ENCODE assay signal across 8 cellular contexts in genomic region chr1:66929289-66929688, GRCh38. TPM values are rescaled to one million over a fixed set of nuclear protein-coding genes. Genes with fewer than 3 reads are reported as not detected.
DNase-seq lines count a peak whose midpoint lies in the region; ATAC-seq and TF ChIP-seq lines count a peak whose summit lies in the region.

No MANE protein-coding gene starts in this region.

- in situ Hi-C loops in astrocyte of the cerebellum (cut with HindIII; ENCODE audit: low sequenced_read_pairs): no loop called here

- no peaks in the 10 kb centered on the region for H3K9me3 Mint-ChIP-seq in memory B cell

- intact Hi-C loops in heart right ventricle (cut with DNase I) (loop anchor here in 5 of 10 donors (5.0 to 10.0 kb wide), 4 partner anchors 123 to 174 kb away; partner anchors contain the start of genes SLC35D1 (in 3 of the 5) and DYNLT5 (in 1 of the 5)), Right ventricle myocardium inferior (cut with DNase I) (loop anchor here (5.0 to 10.0 kb wide), 4 partner anchors 123 to 506 kb away; partner anchors contain the start of genes SERBP1 and SLC35D1), vagina (cut with DNase I) (no loop called here)

- WGBS in heart right ventricle, 2 donors: 31 to 44% methylated on average over 2 of the region's 2 CpGs

- ATAC-seq in heart right ventricle (no peak), Right ventricle myocardium inferior (no peak), memory B cell (ENCODE audit: low read depth) (no peak), GM18868 (IDR thresholded peaks at IDR 0.05; ENCODE audit: unreplicated experiment) (no peak)

- no peaks in the 10 kb centered on the region for H3K27me3 ChIP-seq in heart right ventricle
- H3K27me3 ChIP-seq in vagina: no peaks in the 10 kb centered on the region

- no peaks in the 10 kb centered on the region for H3K9me3 ChIP-seq in heart right ventricle
- H3K9me3 ChIP-seq in vagina: no peaks in the 10 kb centered on the region

- H3K36me3 ChIP-seq in heart right ventricle: peaks cover 0 to 17% (median 0%) of the 10 kb centered on the region in 9 donors
- no peaks in the 10 kb centered on the region for H3K36me3 ChIP-seq in vagina

- TF ChIP-seq POLR2A in vagina (IDR thresholded peaks at IDR 0.05): no peak

- TF ChIP-seq CTCF in heart right ventricle (IDR thresholded peaks at IDR 0.05): no peak
- no peak for TF ChIP-seq CTCF in astrocyte of the cerebellum (IDR thresholded peaks at IDR 0.05; ENCODE audit: low read depth, low read length, missing control alignments)
- TF ChIP-seq CTCF in vagina (IDR thresholded peaks at IDR 0.05): no peak

- H3K4me1 Mint-ChIP-seq in memory B cell: peaks cover 21% of the 10 kb centered on the region

- H3K27ac Mint-ChIP-seq in memory B cell: peak overlapping the region; percentile 89

- H3K27ac ChIP-seq in heart right ventricle (peak overlapping the region in 9 of 10 donors; percentile 91 to 98 (median 95)), vagina (peak overlapping the region; percentile 97)

- peak overlapping the region; percentile 57 to 86 (median 77) for H3K4me3 ChIP-seq in heart right ventricle
- H3K4me3 ChIP-seq in astrocyte of the cerebellum (ENCODE audit: low read depth, low read length): peak overlapping the region; percentile 72
- H3K4me3 ChIP-seq in vagina: peak overlapping the region; percentile 91 to 94

- peaks cover 3 to 69% (median 55%) of the 10 kb centered on the region in 9 donors for H3K4me1 ChIP-seq in heart right ventricle
- peaks cover 49% of the 10 kb centered on the region for H3K4me1 ChIP-seq in vagina

- H3K36me3 Mint-ChIP-seq in memory B cell: no peaks in the 10 kb centered on the region

- H3K27me3 Mint-ChIP-seq in memory B cell: no peaks in the 10 kb centered on the region

- peak overlapping the region; percentile 93 for H3K4me3 Mint-ChIP-seq in memory B cell

- DNase-seq in heart right ventricle: no peak
- no peak for DNase-seq in Right ventricle myocardium inferior (ENCODE audit: missing footprints)
- DNase-seq in astrocyte of the cerebellum (ENCODE audit: low read depth): no peak
- DNase-seq in memory B cell (ENCODE audit: low spot score in 2 of 2): no peak
- no peak for DNase-seq in vagina (ENCODE audit: extremely low spot score in 2 of 2)
- DNase-seq in medulla oblongata (ENCODE audit: extremely low spot score): no peak
- DNase-seq in iPS-NIHi7 (ENCODE audit: extremely low spot score): no peak

RNA-seq across cellular contexts. Expression of gene MIER1, which starts 4.5 kb away (rescaled TPM):
- total RNA-seq in heart right ventricle (10 to 100 TPM; 16.9 to 22.4 (median 20.1) TPM), Right ventricle myocardium inferior (18.4 TPM), vagina (39.5 TPM)
- 10 to 100 TPM in 1 of 2 donors, 1 to 10 TPM in 1; 5.8 to 10.6 TPM for polyA plus RNA-seq in heart right ventricle

RNA-seq across cellular contexts. Expression of gene DNAI4, which starts 4.6 kb away (rescaled TPM):
- total RNA-seq in heart right ventricle (10 to 100 TPM in 8 of 10 donors, 1 to 10 TPM in 2; 8.0 to 24.5 (median 14.4) TPM), Right ventricle myocardium inferior (14.3 TPM), vagina (10.3 TPM)
- 1 to 10 TPM in 1 of 2 donors, under 1 TPM in 1; 0.44 to 1.1 TPM for polyA plus RNA-seq in heart right ventricle
